8 cellular contexts compared by ENCODE assay signal in genomic region chr1:84574936-84575335, GRCh38. TPM values are rescaled to one million over a fixed set of nuclear protein-coding genes. Genes with fewer than 3 reads are reported as not detected.
DNase-seq lines count a peak whose midpoint lies in the region; ATAC-seq and TF ChIP-seq lines count a peak whose summit lies in the region.

No MANE protein-coding gene starts in this region.

- TF ChIP-seq EP300 in transverse colon (IDR thresholded peaks at IDR 0.05; ENCODE audit: low read depth), result no peak

- H3K36me3 ChIP-seq in right lobe of liver (no peaks in the 10 kb centered on the region), transverse colon (no peaks in the 10 kb centered on the region)

- H3K4me3 Mint-ChIP-seq in activated naive CD4-positive, alpha-beta T cell treated with anti-CD3 and anti-CD28 coated beads, Interleukin-2, amount 50 U/mL, for 24 hours, result peak overlapping the region; percentile 94
- peak overlapping the region; percentile 96 for H3K4me3 Mint-ChIP-seq in activated naive CD8-positive, alpha-beta T cell

- H3K4me3 ChIP-seq in right lobe of liver, result peak overlapping the region; percentile 68 to 75 (median 73)
- H3K4me3 ChIP-seq in transverse colon, result peak overlapping the region in 3 of 4 donors; percentile 58 to 67 (median 63)

- H3K4me1 ChIP-seq in right lobe of liver, result peaks cover 0 to 11% (median 0%) of the 10 kb centered on the region in 4 donors
- H3K4me1 ChIP-seq in transverse colon, result peaks cover 7 to 25% (median 12%) of the 10 kb centered on the region in 4 donors

- H3K9me3 ChIP-seq in right lobe of liver (no peaks in the 10 kb centered on the region), transverse colon (no peaks in the 10 kb centered on the region)

- peaks cover 48% of the 10 kb centered on the region for H3K4me1 Mint-ChIP-seq in activated naive CD4-positive, alpha-beta T cell treated with anti-CD3 and anti-CD28 coated beads, Interleukin-2, amount 50 U/mL, for 24 hours
- peaks cover 45% of the 10 kb centered on the region for H3K4me1 Mint-ChIP-seq in activated naive CD8-positive, alpha-beta T cell (ENCODE audit: low read depth)

- in situ Hi-C loops in transverse colon (cut with MboI; ENCODE audit: low pct_ligation_motif_present in 1 of 4, low pct_unique_long_range_greater_than_20kb in 1 of 4, low sequenced_read_pairs in 3 of 4) (no loop called here), G401 (cut with HindIII; ENCODE audit: low sequenced_read_pairs) (no loop called here)

- H3K27ac Mint-ChIP-seq in activated naive CD4-positive, alpha-beta T cell treated with anti-CD3 and anti-CD28 coated beads, Interleukin-2, amount 50 U/mL, for 24 hours, result peak overlapping the region; percentile 94
- H3K27ac Mint-ChIP-seq in activated naive CD8-positive, alpha-beta T cell, result peak overlapping the region; percentile 82

- TF ChIP-seq CTCF in right lobe of liver (IDR thresholded peaks at IDR 0.05) (no peak), transverse colon (IDR thresholded peaks at IDR 0.05) (no peak)

- no peak for TF ChIP-seq POLR2A in right lobe of liver (IDR thresholded peaks at IDR 0.05)
- TF ChIP-seq POLR2A in transverse colon (IDR thresholded peaks at IDR 0.05), result no peak

- no peaks in the 10 kb centered on the region for H3K27me3 Mint-ChIP-seq in activated naive CD4-positive, alpha-beta T cell treated with anti-CD3 and anti-CD28 coated beads, Interleukin-2, amount 50 U/mL, for 24 hours
- no peaks in the 10 kb centered on the region for H3K27me3 Mint-ChIP-seq in activated naive CD8-positive, alpha-beta T cell

- WGBS in right lobe of liver (ENCODE audit: insufficient coverage, low coverage, low lambda C conversion rate, missing lambda C conversion rate), result 83% methylated on average over 5 of the region's 7 CpGs
- WGBS in transverse colon (ENCODE audit: low coverage in 1 of 2), 2 donors, result 74 to 92% methylated on average over 2 to 7 of the region's 7 CpGs

- H3K9me3 Mint-ChIP-seq in activated naive CD4-positive, alpha-beta T cell treated with anti-CD3 and anti-CD28 coated beads, Interleukin-2, amount 50 U/mL, for 24 hours, result no peaks in the 10 kb centered on the region
- H3K9me3 Mint-ChIP-seq in activated naive CD8-positive, alpha-beta T cell (ENCODE audit: low read depth), result peaks cover 2% of the 10 kb centered on the region

- H3K27me3 ChIP-seq in right lobe of liver (no peaks in the 10 kb centered on the region), transverse colon (no peaks in the 10 kb centered on the region)

- DNase-seq in activated naive CD4-positive, alpha-beta T cell (lab: John Stamatoyannopoulos, UW), result no peak
- no peak for DNase-seq in right lobe of liver
- DNase-seq in transverse colon, result no peak
- DNase-seq in NCI-H226, result no peak
- no peak for DNase-seq in G401 (ENCODE audit: low spot score)

- peaks cover 12% of the 10 kb centered on the region for H3K36me3 Mint-ChIP-seq in activated naive CD4-positive, alpha-beta T cell treated with anti-CD3 and anti-CD28 coated beads, Interleukin-2, amount 50 U/mL, for 24 hours
- H3K36me3 Mint-ChIP-seq in activated naive CD8-positive, alpha-beta T cell, result peaks cover 12% of the 10 kb centered on the region

- peak overlapping the region; percentile 98 to 100 (median 99) for H3K27ac ChIP-seq in right lobe of liver
- H3K27ac ChIP-seq in transverse colon, result peak overlapping the region; percentile 96 to 100 (median 98)

- ATAC-seq in right lobe of liver (no peak), HG02981 (IDR thresholded peaks at IDR 0.05; ENCODE audit: unreplicated experiment) (no peak)

- intact Hi-C loops in right lobe of liver (cut with DNase I) (loop anchor here in 1 of 2 donors (10.0 kb wide), 1 partner anchor 70 kb away; the partner anchor contains the start of genes GNG5 and SPATA1), transverse colon (cut with DNase I; ENCODE audit: low total_unique reads) (loop anchor here (5.0 to 10.0 kb wide), 2 partner anchors 70 to 112 kb away; partner anchors contain the start of genes GNG5 and SPATA1)

RNA-seq across cellular contexts. Expression of gene CTBS, which starts 0.7 kb away (rescaled TPM):
- total RNA-seq in right lobe of liver, result 10 to 100 TPM; 18.9 to 29.5 (median 24.4) TPM
- 10 to 100 TPM in 3 of 4 donors, 1 to 10 TPM in 1; 3.8 to 25.7 (median 16.2) TPM for total RNA-seq in transverse colon
- total RNA-seq in G401 (2014; rRNA removed; shearing (Covaris generic)), result 3.6 and 3.9 TPM in 2 replicates
